In the genomic region with DNA sequence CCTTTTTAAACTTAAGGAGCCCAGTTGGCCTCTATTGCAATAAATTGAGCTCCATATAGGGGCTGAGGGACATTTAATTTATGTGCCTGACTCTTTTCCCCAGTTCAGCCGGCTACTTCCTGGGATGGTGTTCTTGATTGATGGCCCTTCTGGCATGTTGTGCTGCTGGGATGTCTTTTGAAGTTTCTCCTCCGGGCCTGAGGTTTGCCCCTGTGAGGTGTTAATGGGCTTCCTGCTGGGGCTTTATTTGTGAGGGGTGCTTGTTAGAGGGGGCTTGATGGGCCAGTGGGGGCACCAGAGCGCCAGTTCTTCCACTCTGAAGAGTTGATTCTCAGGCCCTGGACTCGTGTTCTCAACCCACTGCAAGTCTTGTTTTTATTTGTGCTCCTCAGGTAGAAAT, we compare ENCODE assay signal across 27 cellular contexts.
A peak's percentile ranks its signal among the peaks of the same experiment; 100 is the strongest.
DNase-seq lines count a peak whose midpoint lies in the region; TF ChIP-seq lines count a peak whose summit lies in the region.
"Had no signal": no experiment of that assay in that cellular context is flagged by ENCODE, and none has a peak within 500 bp of the region (broad histone marks: within the 10 kb centered on the region; RNA-seq: fewer than 3 reads in every experiment).

No MANE protein-coding gene starts in this region.

- H3K23me2 ChIP-seq in H9 (ENCODE audit: insufficient read length, low read depth, low read length, poor library complexity, severe bottlenecking) = no peaks in the 10 kb centered on the region

- no peak overlapping the region for H3K4me3 ChIP-seq in trophoblast cell (ENCODE audit: low read depth, low read length)
- H3K4me3 ChIP-seq: adrenal gland, breast epithelium, coronary artery, mucosa of descending colon, skin epidermis, thoracic aorta had no signal

- H2BK120ac ChIP-seq in H9 (ENCODE audit: low read depth, low read length, poor library complexity, severe bottlenecking) (no peak overlapping the region), trophoblast cell (ENCODE audit: insufficient read depth, low read length, poor library complexity) (peak overlapping the region; percentile 60)

- H3K4me3 Mint-ChIP-seq in H9 = peak overlapping the region in 1 of 2 experiments; percentile 51; a peak in 1 of 5 replicates
- H3K4me3 Mint-ChIP-seq: activated B cell treated with CpG ODN at 0.5 μM for 24 hours; activated CD8-positive, alpha-beta T cell treated with anti-CD3 and anti-CD28 coated beads, Interleukin-2, amount 10 ng/mL, durations not matched to agents 7 days and 5 days; activated T-cell treated with anti-CD3 and anti-CD28 coated beads, Interleukin-2, amount 50 U/mL, for 24 hours had no signal

- H3K27ac ChIP-seq in H9 (ENCODE audit: insufficient read length, low read depth, low read length) (no peak overlapping the region), trophoblast cell (ENCODE audit: low read depth, low read length) (peak overlapping the region; percentile 64)
- H3K27ac ChIP-seq: adrenal gland, breast epithelium, coronary artery, neutrophil, skin epidermis, thoracic aorta had no signal

- H3K23ac ChIP-seq in H9 (ENCODE audit: insufficient read length, low read depth, low read length) (no peak overlapping the region), trophoblast cell (ENCODE audit: low read length) (no peak overlapping the region)

- H2AK5ac ChIP-seq in H9 (ENCODE audit: insufficient read length, low read length) (no peak overlapping the region), trophoblast cell (ENCODE audit: low read length) (no peak overlapping the region)

- no peak overlapping the region for H4K8ac ChIP-seq in H9 (replicated peaks; ENCODE audit: insufficient read length, low read depth, low read length)
- H4K8ac ChIP-seq in trophoblast cell (ENCODE audit: low read depth, low read length) = peak overlapping the region; percentile 50

- no peak overlapping the region for H3K9ac ChIP-seq in H9 (ENCODE audit: extremely low read depth, insufficient read length, low read length)
- H3K9ac ChIP-seq in trophoblast cell (ENCODE audit: low read length) = no peak overlapping the region

- no peak overlapping the region for H2BK15ac ChIP-seq in H9 (ENCODE audit: low read depth, low read length)

- H2AFZ ChIP-seq in H9 (ENCODE audit: low read length) (no peak overlapping the region), trophoblast cell (ENCODE audit: insufficient read depth, low read length, poor library complexity) (no peak overlapping the region)

- in situ Hi-C loops in KBM-7 (cut with MboI; ENCODE audit: low pct_unique_long_range_greater_than_20kb, low sequenced_read_pairs) = no loop called here

- H2BK12ac ChIP-seq in H9 (ENCODE audit: insufficient read length, low read depth, low read length) (no peak overlapping the region), trophoblast cell (ENCODE audit: low read length) (peak overlapping the region; percentile 78)

- H3K9me3 Mint-ChIP-seq in H9 = peaks cover 3% of the 10 kb centered on the region in 2 experiments; a peak in 4 of 5 replicates
- H3K9me3 Mint-ChIP-seq: activated T-cell treated with anti-CD3 and anti-CD28 coated beads, Interleukin-2, amount 50 U/mL, for 24 hours had no signal

- H3K18ac ChIP-seq in H9 (ENCODE audit: insufficient read length, low read depth, low read length) (no peak overlapping the region), trophoblast cell (ENCODE audit: low read length) (peak overlapping the region; percentile 72)

- WGBS in H9 (ENCODE audit: extremely low coverage, insufficient read length, low lambda C conversion rate) = no CpG with 5 or more reads among the region's 4 CpGs
- WGBS in trophoblast cell (ENCODE audit: extremely low coverage, insufficient coverage, insufficient read length) = no CpG with 5 or more reads among the region's 4 CpGs

- H3K4me1 Mint-ChIP-seq in H9 = peaks cover 40 to 47% of the 10 kb centered on the region in 2 experiments

- H3K36me3 ChIP-seq in trophoblast cell (ENCODE audit: control insufficient read depth in 1 of 2, insufficient read depth in 2 of 2, low read length in 2 of 2) = no peaks in the 10 kb centered on the region
- H3K36me3 ChIP-seq: adrenal gland, breast epithelium, neutrophil, thoracic aorta had no signal

- H3K9me3 ChIP-seq in H9 (ENCODE audit: control insufficient read depth, low read depth, low read length) (no peaks in the 10 kb centered on the region), trophoblast cell (ENCODE audit: insufficient read depth, low read depth, low read length) (no peaks in the 10 kb centered on the region)
- H3K9me3 ChIP-seq: adrenal gland, breast epithelium, mucosa of descending colon, neutrophil, thoracic aorta had no signal

- peak; percentile 43; the same call in 2 of the 3 replicates for TF ChIP-seq CTCF in H9 (conservative IDR thresholded peaks at IDR 0.05)

- H3K79me2 ChIP-seq in H9 (ENCODE audit: insufficient read depth, low read length) (no peaks in the 10 kb centered on the region), trophoblast cell (ENCODE audit: control insufficient read depth, insufficient read depth, low read length, poor library complexity) (peaks cover 4% of the 10 kb centered on the region)

- no peak overlapping the region for H3K56ac ChIP-seq in H9 (ENCODE audit: insufficient read length, low read depth, low read length)

- H2BK20ac ChIP-seq in H9 (ENCODE audit: low read depth, low read length, poor library complexity, severe bottlenecking) = no peak overlapping the region

- no peak overlapping the region for H3K14ac ChIP-seq in H9 (ENCODE audit: insufficient read depth, low read length)
- peak overlapping the region; percentile 16 for H3K14ac ChIP-seq in trophoblast cell (ENCODE audit: low read length)

- H4K5ac ChIP-seq in H9 (ENCODE audit: insufficient read length, low read depth, low read length) = no peak overlapping the region

- H4K12ac ChIP-seq in trophoblast cell (ENCODE audit: low read depth, low read length) = no peak overlapping the region

- H2BK5ac ChIP-seq in H9 (ENCODE audit: insufficient read length, low read length) = no peak overlapping the region
- peak overlapping the region; percentile 23 for H2BK5ac ChIP-seq in trophoblast cell (ENCODE audit: low read depth, low read length, poor library complexity)

- H3K27me3 Mint-ChIP-seq in H9 (ENCODE audit: low read depth) = peaks cover 16% of the 10 kb centered on the region
- H3K27me3 Mint-ChIP-seq: activated B cell treated with CpG ODN at 0.5 μM for 24 hours; activated T-cell treated with anti-CD3 and anti-CD28 coated beads, Interleukin-2, amount 50 U/mL, for 24 hours; CD4-positive, alpha-beta memory T cell had no signal

- peak overlapping the region in 1 of 3 experiments; percentile 88; a peak in 2 of 7 replicates for H3K27ac Mint-ChIP-seq in H9
- H3K27ac Mint-ChIP-seq: activated T-cell treated with anti-CD3 and anti-CD28 coated beads, Interleukin-2, amount 50 U/mL, for 24 hours had no signal

- H4K20me1 ChIP-seq in H9 (ENCODE audit: control insufficient read depth, insufficient read depth, insufficient read length) = no peaks in the 10 kb centered on the region

- H4K91ac ChIP-seq in H9 (ENCODE audit: insufficient read length, low read depth, low read length) = no peak overlapping the region
- H4K91ac ChIP-seq in trophoblast cell (ENCODE audit: low read depth, low read length) = peak overlapping the region; percentile 77

- H3K27me3 ChIP-seq in H9 (ENCODE audit: insufficient read depth, low read length) = no peaks in the 10 kb centered on the region
- no peaks in the 10 kb centered on the region for H3K27me3 ChIP-seq in trophoblast cell (ENCODE audit: insufficient read depth, low read length)
- H3K27me3 ChIP-seq: adrenal gland, breast epithelium, neutrophil had no signal

- H3K79me1 ChIP-seq in H9 (ENCODE audit: insufficient read depth, low read depth, low read length, poor library complexity, severe bottlenecking) (peaks cover 3% of the 10 kb centered on the region), trophoblast cell (ENCODE audit: low read length) (peaks cover 24% of the 10 kb centered on the region)

- DNase-seq in H9 = peak; percentile 90
- peak; percentile 24 for DNase-seq in NCI-H226
- peak; percentile 77 for DNase-seq in iPS-NIHi11 (ENCODE audit: low spot score)
- DNase-seq in trophoblast cell = no peak
- DNase-seq in T-helper 2 cell = no peak
- no peak for DNase-seq in LoVo (ENCODE audit: low spot score)
- no peak for DNase-seq in KBM-7
- DNase-seq in HPDE6-E6E7 (ENCODE audit: extremely low spot score) = no peak
- DNase-seq: activated B cell treated with CpG ODN at 0.5 μM for 24 hours; activated CD8-positive, alpha-beta T cell treated with anti-CD3 and anti-CD28 coated beads, Interleukin-2, amount 10 ng/mL, durations not matched to agents 7 days and 5 days; activated naive CD4-positive, alpha-beta T cell; activated T-cell treated with anti-CD3 and anti-CD28 coated beads, Interleukin-2, amount 50 U/mL, for 24 hours; adrenal gland; CD4-positive, alpha-beta memory T cell; DMS 273 treated with DMSO at 0.1 percent for 48 hours; left ventricle myocardium superior; mucosa of descending colon; NCI-H1105 treated with DMSO at 0.1 percent for 48 hours; NCI-H2107; stimulated activated CD4-positive, alpha-beta T cell treated with anti-CD3 and anti-CD28 coated beads, Interleukin-2, amount 100 ng/mL, for 24 hours; stimulated activated naive CD4-positive, alpha-beta T cell; T1000 had no signal

- H3K4ac ChIP-seq in H9 (ENCODE audit: low read depth, low read length) (no peak overlapping the region), trophoblast cell (ENCODE audit: low read depth, low read length) (peak overlapping the region; percentile 5)

- H3T11ph ChIP-seq in H9 (ENCODE audit: low read length) = no peak overlapping the region

- H3K4me1 ChIP-seq in H9 (ENCODE audit: insufficient read depth, low read length) (peaks cover 17% of the 10 kb centered on the region), trophoblast cell (ENCODE audit: control insufficient read depth in 1 of 2, insufficient read depth in 2 of 2, low read length in 2 of 2) (peaks cover 25 to 27% of the 10 kb centered on the region in 2 experiments)
- H3K4me1 ChIP-seq: breast epithelium had no signal

- H3K36me3 Mint-ChIP-seq in H9 (ENCODE audit: insufficient read depth in 1 of 3, low read depth in 3 of 3) = peaks cover 0 to 5% (median 1%) of the 10 kb centered on the region in 3 experiments; a peak in 3 of 7 replicates

- H3K4me2 ChIP-seq in H9 (ENCODE audit: insufficient read depth, insufficient read length, low read length) (no peak overlapping the region), trophoblast cell (ENCODE audit: low read length) (peak overlapping the region; percentile 12)

Comparison
In these comparisons a context has a peak if more than half of its experiments do, and no peak if none do; other contexts are left out.
1. DNase-seq: peak in H9 (single experiment), NCI-H226 (single experiment) and iPS-NIHi11 (single experiment); none in trophoblast cell (0 of 2), T-helper 2 cell (0 of 5), LoVo (single experiment), KBM-7 (single experiment) and HPDE6-E6E7 (single experiment).